ENCODE assay signal across 3 cellular contexts in genomic region chr10:43698156-43698555, GRCh38.
A peak's percentile ranks its signal among the peaks of the same experiment; 100 is the strongest.
TF ChIP-seq lines count a peak whose summit lies in the region.

No MANE protein-coding gene starts in this region.

TF ChIP-seq in liver, 16 proteins besides CTCF, POLR2A, EP300 and RAD21:
- no peak for TF ChIP-seq FOXA2 (IDR thresholded peaks at IDR 0.05)
- TF ChIP-seq FOXA1 (IDR thresholded peaks at IDR 0.05): no peak
- no peak for TF ChIP-seq JUND (IDR thresholded peaks at IDR 0.05)
- TF ChIP-seq EGR1 (IDR thresholded peaks at IDR 0.05; ENCODE audit: low read depth in 2 of 2): no peak
- TF ChIP-seq YY1 (IDR thresholded peaks at IDR 0.05): no peak
- peak in 1 of 2 donors; percentile 47 for TF ChIP-seq RXRA (IDR thresholded peaks at IDR 0.05)
- TF ChIP-seq TAF1 (conservative IDR thresholded peaks at IDR 0.05): no peak
- TF ChIP-seq NR2F2 (IDR thresholded peaks at IDR 0.05): peak; percentile 86
- TF ChIP-seq SP1 (IDR thresholded peaks at IDR 0.05): peak; percentile 13
- no peak for TF ChIP-seq GABPA (IDR thresholded peaks at IDR 0.05 in 1 of 2, conservative IDR thresholded peaks at IDR 0.05 in 1 of 2)
- TF ChIP-seq HNF4A (conservative IDR thresholded peaks at IDR 0.05): no peak
- TF ChIP-seq, protein P1, sequence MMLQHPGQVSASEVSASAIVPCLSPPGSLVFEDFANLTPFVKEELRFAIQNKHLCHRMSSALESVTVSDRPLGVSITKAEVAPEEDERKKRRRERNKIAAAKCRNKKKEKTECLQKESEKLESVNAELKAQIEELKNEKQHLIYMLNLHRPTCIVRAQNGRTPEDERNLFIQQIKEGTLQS (IDR thresholded peaks at IDR 0.05): no peak

TF ChIP-seq in HepG2, 621 proteins besides CTCF, POLR2A, EP300 and RAD21:
- no peak for TF ChIP-seq CREB3 (CRISPR knock-in tag; IDR thresholded peaks at IDR 0.05)
- TF ChIP-seq, protein P2, sequence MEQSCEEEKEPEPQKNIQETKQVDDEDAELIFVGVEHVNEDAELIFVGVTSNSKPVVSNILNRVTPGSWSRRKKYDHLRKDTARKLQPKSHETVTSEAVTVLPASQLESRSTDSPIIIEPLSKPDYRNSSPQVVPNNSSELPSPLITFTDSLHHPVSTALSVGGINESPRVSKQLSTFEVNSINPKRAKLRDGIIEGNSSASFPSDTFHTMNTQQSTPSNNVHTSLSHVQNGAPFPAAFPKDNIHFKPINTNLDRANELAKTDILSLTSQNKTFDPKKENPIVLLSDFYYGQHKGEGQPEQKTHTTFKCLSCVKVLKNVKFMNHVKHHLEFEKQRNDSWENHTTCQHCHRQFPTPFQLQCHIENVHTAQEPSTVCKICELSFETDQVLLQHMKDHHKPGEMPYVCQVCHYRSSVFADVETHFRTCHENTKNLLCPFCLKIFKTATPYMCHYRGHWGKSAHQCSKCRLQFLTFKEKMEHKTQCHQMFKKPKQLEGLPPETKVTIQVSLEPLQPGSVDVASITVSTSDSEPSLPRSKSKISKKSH (CRISPR knock-in tag; IDR thresholded peaks at IDR 0.05; ENCODE audit: borderline replicate concordance): no peak
- no peak for TF ChIP-seq NR2F1 (CRISPR knock-in tag; IDR thresholded peaks at IDR 0.05)
- no peak for TF ChIP-seq TARDBP (CRISPR knock-in tag; IDR thresholded peaks at IDR 0.05)
- TF ChIP-seq, protein P3, sequence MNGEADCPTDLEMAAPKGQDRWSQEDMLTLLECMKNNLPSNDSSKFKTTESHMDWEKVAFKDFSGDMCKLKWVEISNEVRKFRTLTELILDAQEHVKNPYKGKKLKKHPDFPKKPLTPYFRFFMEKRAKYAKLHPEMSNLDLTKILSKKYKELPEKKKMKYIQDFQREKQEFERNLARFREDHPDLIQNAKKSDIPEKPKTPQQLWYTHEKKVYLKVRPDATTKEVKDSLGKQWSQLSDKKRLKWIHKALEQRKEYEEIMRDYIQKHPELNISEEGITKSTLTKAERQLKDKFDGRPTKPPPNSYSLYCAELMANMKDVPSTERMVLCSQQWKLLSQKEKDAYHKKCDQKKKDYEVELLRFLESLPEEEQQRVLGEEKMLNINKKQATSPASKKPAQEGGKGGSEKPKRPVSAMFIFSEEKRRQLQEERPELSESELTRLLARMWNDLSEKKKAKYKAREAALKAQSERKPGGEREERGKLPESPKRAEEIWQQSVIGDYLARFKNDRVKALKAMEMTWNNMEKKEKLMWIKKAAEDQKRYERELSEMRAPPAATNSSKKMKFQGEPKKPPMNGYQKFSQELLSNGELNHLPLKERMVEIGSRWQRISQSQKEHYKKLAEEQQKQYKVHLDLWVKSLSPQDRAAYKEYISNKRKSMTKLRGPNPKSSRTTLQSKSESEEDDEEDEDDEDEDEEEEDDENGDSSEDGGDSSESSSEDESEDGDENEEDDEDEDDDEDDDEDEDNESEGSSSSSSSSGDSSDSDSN (CRISPR knock-in tag; IDR thresholded peaks at IDR 0.05): no peak
- TF ChIP-seq CEBPZ (IDR thresholded peaks at IDR 0.05; ENCODE audit: low read length): no peak
- no peak for TF ChIP-seq ELF4 (CRISPR knock-in tag; IDR thresholded peaks at IDR 0.05; ENCODE audit: borderline replicate concordance)
- no peak for TF ChIP-seq TOPORS (CRISPR knock-in tag; IDR thresholded peaks at IDR 0.05)
- TF ChIP-seq ZNF383 (CRISPR knock-in tag; IDR thresholded peaks at IDR 0.05; ENCODE audit: borderline replicate concordance): no peak
- no peak for TF ChIP-seq FOSL1 (CRISPR knock-in tag; IDR thresholded peaks at IDR 0.05; ENCODE audit: borderline replicate concordance)
- TF ChIP-seq KDM4B (CRISPR knock-in tag; IDR thresholded peaks at IDR 0.05): no peak
- TF ChIP-seq, protein P4, sequence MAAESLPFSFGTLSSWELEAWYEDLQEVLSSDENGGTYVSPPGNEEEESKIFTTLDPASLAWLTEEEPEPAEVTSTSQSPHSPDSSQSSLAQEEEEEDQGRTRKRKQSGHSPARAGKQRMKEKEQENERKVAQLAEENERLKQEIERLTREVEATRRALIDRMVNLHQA (CRISPR knock-in tag; IDR thresholded peaks at IDR 0.05): no peak
- TF ChIP-seq ZNF33A (CRISPR knock-in tag; IDR thresholded peaks at IDR 0.05; ENCODE audit: borderline replicate concordance): no peak
- TF ChIP-seq SP5 (CRISPR knock-in tag; IDR thresholded peaks at IDR 0.05; ENCODE audit: borderline replicate concordance, low read depth): no peak
- TF ChIP-seq ZNF207 (IDR thresholded peaks at IDR 0.05; ENCODE audit: borderline replicate concordance): no peak
- TF ChIP-seq HNF4G (IDR thresholded peaks at IDR 0.05; ENCODE audit: borderline replicate concordance, low read depth, low read length): no peak
- no peak for TF ChIP-seq HNF4G (CRISPR knock-in tag; IDR thresholded peaks at IDR 0.05; ENCODE audit: borderline replicate concordance, low read depth)
- TF ChIP-seq GATA4 (IDR thresholded peaks at IDR 0.05; ENCODE audit: borderline replicate concordance, low read depth): no peak
- TF ChIP-seq ZNF225 (CRISPR knock-in tag; IDR thresholded peaks at IDR 0.05): no peak
- TF ChIP-seq ZNF841 (CRISPR knock-in tag; IDR thresholded peaks at IDR 0.05; ENCODE audit: borderline replicate concordance): no peak
- no peak for TF ChIP-seq RXRB (CRISPR knock-in tag; IDR thresholded peaks at IDR 0.05; ENCODE audit: borderline replicate concordance)

TF ChIP-seq in H1, 55 proteins besides CTCF, POLR2A, EP300 and RAD21:
- TF ChIP-seq TCF12 (IDR thresholded peaks at IDR 0.05; ENCODE audit: low read depth, low read length): no peak
- no peak for TF ChIP-seq CHD1 (IDR thresholded peaks at IDR 0.05; ENCODE audit: low read depth, low read length)
- TF ChIP-seq, protein P5, sequence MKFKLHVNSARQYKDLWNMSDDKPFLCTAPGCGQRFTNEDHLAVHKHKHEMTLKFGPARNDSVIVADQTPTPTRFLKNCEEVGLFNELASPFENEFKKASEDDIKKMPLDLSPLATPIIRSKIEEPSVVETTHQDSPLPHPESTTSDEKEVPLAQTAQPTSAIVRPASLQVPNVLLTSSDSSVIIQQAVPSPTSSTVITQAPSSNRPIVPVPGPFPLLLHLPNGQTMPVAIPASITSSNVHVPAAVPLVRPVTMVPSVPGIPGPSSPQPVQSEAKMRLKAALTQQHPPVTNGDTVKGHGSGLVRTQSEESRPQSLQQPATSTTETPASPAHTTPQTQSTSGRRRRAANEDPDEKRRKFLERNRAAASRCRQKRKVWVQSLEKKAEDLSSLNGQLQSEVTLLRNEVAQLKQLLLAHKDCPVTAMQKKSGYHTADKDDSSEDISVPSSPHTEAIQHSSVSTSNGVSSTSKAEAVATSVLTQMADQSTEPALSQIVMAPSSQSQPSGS (IDR thresholded peaks at IDR 0.05; ENCODE audit: low read length): no peak
- TF ChIP-seq, protein P6, sequence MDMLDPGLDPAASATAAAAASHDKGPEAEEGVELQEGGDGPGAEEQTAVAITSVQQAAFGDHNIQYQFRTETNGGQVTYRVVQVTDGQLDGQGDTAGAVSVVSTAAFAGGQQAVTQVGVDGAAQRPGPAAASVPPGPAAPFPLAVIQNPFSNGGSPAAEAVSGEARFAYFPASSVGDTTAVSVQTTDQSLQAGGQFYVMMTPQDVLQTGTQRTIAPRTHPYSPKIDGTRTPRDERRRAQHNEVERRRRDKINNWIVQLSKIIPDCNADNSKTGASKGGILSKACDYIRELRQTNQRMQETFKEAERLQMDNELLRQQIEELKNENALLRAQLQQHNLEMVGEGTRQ (IDR thresholded peaks at IDR 0.05; ENCODE audit: low read length): no peak
- no peak for TF ChIP-seq ASH2L (IDR thresholded peaks at IDR 0.05; ENCODE audit: low read length)
- no peak for TF ChIP-seq CBX8 (IDR thresholded peaks at IDR 0.05; ENCODE audit: borderline replicate concordance, low read depth, low read length)
- no peak for TF ChIP-seq TBP (IDR thresholded peaks at IDR 0.05; ENCODE audit: low read depth, low read length)
- TF ChIP-seq SUZ12 (IDR thresholded peaks at IDR 0.05; ENCODE audit: low read length): no peak
- no peak for TF ChIP-seq NANOG (IDR thresholded peaks at IDR 0.05; ENCODE audit: insufficient read depth, low read depth, low read length, poor library complexity, severe bottlenecking)
- TF ChIP-seq KDM5A (IDR thresholded peaks at IDR 0.05; ENCODE audit: low read length): no peak
- TF ChIP-seq MAFK (IDR thresholded peaks at IDR 0.05; ENCODE audit: low read depth, low read length): no peak
- no peak for TF ChIP-seq BRCA1 (IDR thresholded peaks at IDR 0.05; ENCODE audit: low read depth, low read length)
- TF ChIP-seq, protein P7, sequence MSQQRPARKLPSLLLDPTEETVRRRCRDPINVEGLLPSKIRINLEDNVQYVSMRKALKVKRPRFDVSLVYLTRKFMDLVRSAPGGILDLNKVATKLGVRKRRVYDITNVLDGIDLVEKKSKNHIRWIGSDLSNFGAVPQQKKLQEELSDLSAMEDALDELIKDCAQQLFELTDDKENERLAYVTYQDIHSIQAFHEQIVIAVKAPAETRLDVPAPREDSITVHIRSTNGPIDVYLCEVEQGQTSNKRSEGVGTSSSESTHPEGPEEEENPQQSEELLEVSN (IDR thresholded peaks at IDR 0.05): no peak
- TF ChIP-seq RFX5 (IDR thresholded peaks at IDR 0.05; ENCODE audit: borderline replicate concordance, low read depth, low read length): no peak
- TF ChIP-seq TAF7 (optimal IDR thresholded peaks at IDR 0.05; ENCODE audit: borderline replicate concordance, low read depth, low read length): no peak
- TF ChIP-seq TEAD4 (IDR thresholded peaks at IDR 0.05; ENCODE audit: low read depth, low read length): no peak
